In genomic region chr6:164097557-164098398, GRCh38 we compare ENCODE assay signal across 9 cellular contexts.
DNase-seq lines count a peak whose midpoint lies in the region; FAIRE-seq and TF ChIP-seq lines count a peak whose summit lies in the region.
"Had no signal": no experiment of that assay in that cellular context is flagged by ENCODE, and none has a peak within 500 bp of the region (broad histone marks: within the 10 kb centered on the region; RNA-seq: fewer than 3 reads in every experiment).

No MANE protein-coding gene starts in this region.

- no peak for TF ChIP-seq POLR2A in GM12892 (IDR thresholded peaks at IDR 0.05; ENCODE audit: low read depth, low read length)

- no peaks in the 10 kb centered on the region for H3K36me3 Mint-ChIP-seq in Caco-2 (ENCODE audit: insufficient read depth, unreplicated experiment)
- H3K36me3 Mint-ChIP-seq in CD4-positive, alpha-beta memory T cell: no peaks in the 10 kb centered on the region

- H3K27ac Mint-ChIP-seq in Caco-2 (ENCODE audit: unreplicated experiment): peak overlapping the region; percentile 18
- no peak overlapping the region for H3K27ac Mint-ChIP-seq in CD4-positive, alpha-beta memory T cell
- H3K27ac Mint-ChIP-seq: activated CD8-positive, alpha-beta T cell treated with anti-CD3 and anti-CD28 coated beads, Interleukin-2, amount 10 ng/mL, durations not matched to agents 7 days and 5 days had no signal

- no peak for TF ChIP-seq CTCF in Caco-2 (IDR thresholded peaks at IDR 0.05; ENCODE audit: insufficient read depth in 1 of 2, low read depth in 1 of 2, low read length in 1 of 2, severe bottlenecking in 1 of 2, unreplicated experiment in 1 of 2)
- no peak for TF ChIP-seq CTCF in epithelial cell of proximal tubule (conservative IDR thresholded peaks at IDR 0.05; ENCODE audit: low read depth, low read length)

- DNase-seq in Caco-2: no peak
- DNase-seq in NCI-H146 treated with DMSO at 0.1 percent for 48 hours (lab: John Stamatoyannopoulos, UW; ENCODE audit: unreplicated experiment): peak; percentile 46
- DNase-seq in epithelial cell of proximal tubule (ENCODE audit: low read depth): peak; percentile 19
- DNase-seq in non-pigmented ciliary epithelial cell (ENCODE audit: low read depth): peak; percentile 49
- no peak for DNase-seq in Ammon's horn (ENCODE audit: low spot score)
- no peak for DNase-seq in CD4-positive, alpha-beta memory T cell
- no peak for DNase-seq in GM12892 (ENCODE audit: insufficient read length)
- no peak for DNase-seq in T-helper 9 cell
- DNase-seq: activated CD8-positive, alpha-beta T cell treated with anti-CD3 and anti-CD28 coated beads, Interleukin-2, amount 10 ng/mL, durations not matched to agents 7 days and 5 days had no signal

- no peak overlapping the region for H3K4me3 Mint-ChIP-seq in Caco-2 (ENCODE audit: unreplicated experiment)
- H3K4me3 Mint-ChIP-seq in CD4-positive, alpha-beta memory T cell: peak overlapping the region in 1 of 8 donors; percentile 12
- H3K4me3 Mint-ChIP-seq: activated CD8-positive, alpha-beta T cell treated with anti-CD3 and anti-CD28 coated beads, Interleukin-2, amount 10 ng/mL, durations not matched to agents 7 days and 5 days had no signal

- BruUV-seq in Caco-2 (replicated peaks; lab: Mats Ljungman, UMichigan): no TSS peak

- POLR2A ChIA-PET in Caco-2 (lab: Charles Lee): no interaction called here
- POLR2A ChIA-PET in CD4-positive, alpha-beta memory T cell (lab: Charles Lee; ENCODE audit: partially characterized antibody): no interaction called here

- no peak for FAIRE-seq in GM12892 (lab: Jason Lieb, UNC)

- no peaks in the 10 kb centered on the region for H3K36me3 ChIP-seq in Caco-2 (ENCODE audit: control insufficient read depth, insufficient read depth, low read length)
- no peaks in the 10 kb centered on the region for H3K36me3 ChIP-seq in CD4-positive, alpha-beta memory T cell (ENCODE audit: insufficient read depth, low read length)

- H3K4me3 ChIP-seq in Caco-2 (ENCODE audit: low read depth, low read length) (no peak overlapping the region), epithelial cell of proximal tubule (ENCODE audit: low read depth, low read length) (no peak overlapping the region)
- no peak overlapping the region for H3K4me3 ChIP-seq in CD4-positive, alpha-beta memory T cell (ENCODE audit: low read length in 2 of 2)

- H3K9me3 Mint-ChIP-seq in Caco-2 (ENCODE audit: unreplicated experiment): peaks cover 6% of the 10 kb centered on the region
- peaks cover 0 to 2% (median 0%) of the 10 kb centered on the region in 8 donors for H3K9me3 Mint-ChIP-seq in CD4-positive, alpha-beta memory T cell

- H3K27me3 ChIP-seq in Caco-2 (replicated peaks; ENCODE audit: control insufficient read depth, insufficient read depth, low read length): no peaks in the 10 kb centered on the region
- H3K27me3 ChIP-seq in CD4-positive, alpha-beta memory T cell (ENCODE audit: insufficient read depth, low read length): no peaks in the 10 kb centered on the region

- H3K27ac ChIP-seq in CD4-positive, alpha-beta memory T cell (ENCODE audit: low read depth, low read length): no peak overlapping the region

- CTCF ChIA-PET in Caco-2 (lab: Charles Lee): no interaction called here
- CTCF ChIA-PET in CD4-positive, alpha-beta memory T cell (lab: Charles Lee; ENCODE audit: partially characterized antibody): no interaction called here

- no peaks in the 10 kb centered on the region for H3K27me3 Mint-ChIP-seq in Caco-2 (ENCODE audit: insufficient read depth, unreplicated experiment)
- no peaks in the 10 kb centered on the region for H3K27me3 Mint-ChIP-seq in CD4-positive, alpha-beta memory T cell

- intact Hi-C loops in Caco-2 (cut with micrococcal nuclease; ENCODE audit: unreplicated experiment): no loop called here
- intact Hi-C loops in CD4-positive, alpha-beta memory T cell (cut with micrococcal nuclease): no loop called here

- peaks cover 20% of the 10 kb centered on the region for H3K4me1 ChIP-seq in Caco-2
- no peaks in the 10 kb centered on the region for H3K4me1 ChIP-seq in CD4-positive, alpha-beta memory T cell (ENCODE audit: insufficient read depth, low read length)

- H3K9me3 ChIP-seq in Caco-2: no peaks in the 10 kb centered on the region
- no peaks in the 10 kb centered on the region for H3K9me3 ChIP-seq in CD4-positive, alpha-beta memory T cell (ENCODE audit: control insufficient read depth in 1 of 2, low read length in 2 of 2)

- H3K4me1 Mint-ChIP-seq in Caco-2 (ENCODE audit: low read depth, unreplicated experiment): peaks cover 8% of the 10 kb centered on the region
- no peaks in the 10 kb centered on the region for H3K4me1 Mint-ChIP-seq in CD4-positive, alpha-beta memory T cell

Comparison
In these comparisons a context has a peak if more than half of its experiments do, and no peak if none do; other contexts are left out.
1. DNase-seq: peak in NCI-H146 treated with DMSO at 0.1 percent for 48 hours (single experiment), epithelial cell of proximal tubule (single experiment) and non-pigmented ciliary epithelial cell (single experiment); none in Caco-2 (0 of 2), Ammon's horn (single experiment), CD4-positive, alpha-beta memory T cell (0 of 5), GM12892 (single experiment) and T-helper 9 cell (single experiment).